8 cellular contexts compared by ENCODE assay signal in genomic region chr18:76518073-76518472, GRCh38. TPM values are rescaled to one million over a fixed set of nuclear protein-coding genes. Genes with fewer than 3 reads are reported as not detected.
DNase-seq lines count a peak whose midpoint lies in the region; ATAC-seq, FAIRE-seq and TF ChIP-seq lines count a peak whose summit lies in the region.

No MANE protein-coding gene starts in this region.

- intact Hi-C loops in dendritic cell treated with granulocyte-macrophage colony-stimulating factor and Interleukin-4, amounts not matched to agents 40 ng/mL and 50 ng/mL, for 4 days (cut with micrococcal nuclease), result no loop called here
- intact Hi-C loops in Calu3 (cut with micrococcal nuclease; ENCODE audit: unreplicated experiment), result no loop called here

- no peak for ATAC-seq in GM19035 (IDR thresholded peaks at IDR 0.05; ENCODE audit: unreplicated experiment)

- H3K79me2 ChIP-seq in neural cell (replicated peaks; ENCODE audit: insufficient read depth, low read length) (no peaks in the 10 kb centered on the region), MM.1S (ENCODE audit: low read length) (no peaks in the 10 kb centered on the region)

- H3K27me3 ChIP-seq in neural cell (ENCODE audit: insufficient read depth, low read depth, low read length) (peaks cover 7% of the 10 kb centered on the region), small intestine (ENCODE audit: control insufficient read depth in 2 of 2, insufficient read depth in 2 of 2, low read length in 2 of 2) (no peaks in the 10 kb centered on the region), MM.1S (replicated peaks; ENCODE audit: insufficient read depth, low read length) (no peaks in the 10 kb centered on the region)

- peaks cover 27% of the 10 kb centered on the region for H3K4me1 Mint-ChIP-seq in dendritic cell treated with granulocyte-macrophage colony-stimulating factor and Interleukin-4, amounts not matched to agents 40 ng/mL and 50 ng/mL, for 4 days (ENCODE audit: low read depth)
- H3K4me1 Mint-ChIP-seq in Calu3 (ENCODE audit: low read depth, unreplicated experiment), result no peaks in the 10 kb centered on the region

- TF ChIP-seq EP300 in neural cell (conservative IDR thresholded peaks at IDR 0.05; ENCODE audit: poor library complexity, severe bottlenecking), result no peak

- H3K4me1 ChIP-seq in small intestine (ENCODE audit: control insufficient read depth in 2 of 2, insufficient read depth in 1 of 2, low read depth in 1 of 2, low read length in 1 of 2) (no peaks in the 10 kb centered on the region), MM.1S (ENCODE audit: low read length) (no peaks in the 10 kb centered on the region)

- no peak for TF ChIP-seq CTCF in NB4 (IDR thresholded peaks at IDR 0.05; ENCODE audit: low read depth, low read length)
- no peak for TF ChIP-seq CTCF in neural cell (IDR thresholded peaks at IDR 0.05; ENCODE audit: poor library complexity, severe bottlenecking)
- no peak for TF ChIP-seq CTCF in MM.1S (IDR thresholded peaks at IDR 0.05; ENCODE audit: low read length)
- TF ChIP-seq CTCF in Calu3 (IDR thresholded peaks at IDR 0.05; ENCODE audit: unreplicated experiment), result no peak

- CTCF ChIA-PET in Calu3 (lab: Charles Lee), result no interaction called here

- H3K4me2 ChIP-seq in neural cell (ENCODE audit: low read length) (no peak overlapping the region), MM.1S (ENCODE audit: low read depth, low read length) (no peak overlapping the region)

- H3K36me3 ChIP-seq in neural cell (ENCODE audit: insufficient read depth, low read length) (no peaks in the 10 kb centered on the region), small intestine (ENCODE audit: control insufficient read depth in 2 of 2, insufficient read depth in 2 of 2, low read length in 2 of 2) (no peaks in the 10 kb centered on the region), MM.1S (replicated peaks; ENCODE audit: insufficient read depth, low read length) (no peaks in the 10 kb centered on the region)

- H4K20me1 ChIP-seq in neural cell (ENCODE audit: insufficient read depth) (no peaks in the 10 kb centered on the region), MM.1S (ENCODE audit: insufficient read depth, low read length) (no peaks in the 10 kb centered on the region)

- no TSS peak for BruUV-seq in Calu3 (replicated peaks; lab: Mats Ljungman, UMichigan)

- H3F3A ChIP-seq in neural cell (ENCODE audit: insufficient read depth, low read length, poor library complexity, severe bottlenecking) (no peaks in the 10 kb centered on the region), MM.1S (ENCODE audit: insufficient read depth, low read length) (no peaks in the 10 kb centered on the region)

- no peaks in the 10 kb centered on the region for H3K27me3 Mint-ChIP-seq in dendritic cell treated with granulocyte-macrophage colony-stimulating factor and Interleukin-4, amounts not matched to agents 40 ng/mL and 50 ng/mL, for 4 days
- H3K27me3 Mint-ChIP-seq in Calu3 (ENCODE audit: unreplicated experiment), result no peaks in the 10 kb centered on the region

- peak overlapping the region; percentile 77 for H3K4me3 Mint-ChIP-seq in dendritic cell treated with granulocyte-macrophage colony-stimulating factor and Interleukin-4, amounts not matched to agents 40 ng/mL and 50 ng/mL, for 4 days
- no peak overlapping the region for H3K4me3 Mint-ChIP-seq in Calu3 (ENCODE audit: low read depth, unreplicated experiment)

- H2AFZ ChIP-seq in neural cell (ENCODE audit: low read depth, low read length) (no peak overlapping the region), MM.1S (ENCODE audit: low read length) (no peak overlapping the region)

- no peaks in the 10 kb centered on the region for H3K9me2 ChIP-seq in neural cell (ENCODE audit: insufficient read depth, low read length)
- H3K9me2 ChIP-seq in MM.1S (replicated peaks; ENCODE audit: insufficient read depth, low read length), result no peaks in the 10 kb centered on the region

- FAIRE-seq in small intestine (lab: Jason Lieb, UNC), result no peak

- peak overlapping the region; percentile 84 for H3K27ac Mint-ChIP-seq in dendritic cell treated with granulocyte-macrophage colony-stimulating factor and Interleukin-4, amounts not matched to agents 40 ng/mL and 50 ng/mL, for 4 days
- no peak overlapping the region for H3K27ac Mint-ChIP-seq in Calu3 (ENCODE audit: unreplicated experiment)

- TF ChIP-seq RAD21 in neural cell (conservative IDR thresholded peaks at IDR 0.05), result no peak

- WGBS in small intestine, 3 donors, result 61 to 73% (median 68%) methylated on average over 5 of the region's 5 CpGs

- H3K36me3 Mint-ChIP-seq in dendritic cell treated with granulocyte-macrophage colony-stimulating factor and Interleukin-4, amounts not matched to agents 40 ng/mL and 50 ng/mL, for 4 days (ENCODE audit: low read depth), result no peaks in the 10 kb centered on the region
- no peaks in the 10 kb centered on the region for H3K36me3 Mint-ChIP-seq in Calu3 (ENCODE audit: insufficient read depth, unreplicated experiment)

- H3K9ac ChIP-seq in neural cell (ENCODE audit: low read length) (no peak overlapping the region), MM.1S (ENCODE audit: low read length) (no peak overlapping the region)

- no peaks in the 10 kb centered on the region for H3K9me3 Mint-ChIP-seq in dendritic cell treated with granulocyte-macrophage colony-stimulating factor and Interleukin-4, amounts not matched to agents 40 ng/mL and 50 ng/mL, for 4 days
- H3K9me3 Mint-ChIP-seq in Calu3 (ENCODE audit: low read depth, unreplicated experiment), result no peaks in the 10 kb centered on the region

- peak overlapping the region; percentile 9 for H3K4me3 ChIP-seq in NB4 (ENCODE audit: low read depth, low read length)
- H3K4me3 ChIP-seq in neural cell (ENCODE audit: low read length), result peak overlapping the region; percentile 45
- no peak overlapping the region for H3K4me3 ChIP-seq in small intestine (ENCODE audit: low read depth in 1 of 2, low read length in 2 of 2)
- H3K4me3 ChIP-seq in MM.1S (ENCODE audit: low read length), result no peak overlapping the region

- DNase-seq in DMS153 (lab: John Stamatoyannopoulos, UW), result peak; percentile 49
- no peak for DNase-seq in NB4 (ENCODE audit: low read depth)
- DNase-seq in small intestine, result no peak
- DNase-seq in MM.1S, result no peak
- DNase-seq in Calu3, result no peak

- no peak overlapping the region for H3K27ac ChIP-seq in neural cell (ENCODE audit: low read length)
- H3K27ac ChIP-seq in small intestine (ENCODE audit: low read depth in 1 of 2, low read length in 1 of 2), result peak overlapping the region in 1 of 2 donors; percentile 74
- no peak overlapping the region for H3K27ac ChIP-seq in MM.1S (ENCODE audit: low read length)

- no peaks in the 10 kb centered on the region for H3K9me3 ChIP-seq in neural cell (ENCODE audit: low read length)
- no peaks in the 10 kb centered on the region for H3K9me3 ChIP-seq in small intestine (ENCODE audit: control insufficient read depth, low read depth)
- H3K9me3 ChIP-seq in MM.1S (replicated peaks; ENCODE audit: insufficient read depth, low read length), result no peaks in the 10 kb centered on the region

- TF ChIP-seq POLR2A in NB4 (IDR thresholded peaks at IDR 0.05; ENCODE audit: extremely low read depth, insufficient read length), result no peak

TF ChIP-seq in neural cell, 6 proteins besides CTCF, POLR2A, EP300 and RAD21:
- TF ChIP-seq EZH2 (IDR thresholded peaks at IDR 0.05; ENCODE audit: borderline replicate concordance, insufficient read depth, low read length, poor library complexity, severe bottlenecking) (no peak), SMC3 (conservative IDR thresholded peaks at IDR 0.05; ENCODE audit: poor library complexity) (no peak), MXI1 (conservative IDR thresholded peaks at IDR 0.05; ENCODE audit: poor library complexity, severe bottlenecking) (no peak), TAF1 (IDR thresholded peaks at IDR 0.05; ENCODE audit: low read depth) (no peak), REST (IDR thresholded peaks at IDR 0.05; ENCODE audit: borderline replicate concordance) (no peak), POLR2AphosphoS5 (IDR thresholded peaks at IDR 0.05) (no peak)

RNA-seq across cellular contexts. Expression of gene ZNF516, which starts 23.0 kb away (rescaled TPM):
- polyA plus RNA-seq in neural cell (8.3 and 11.5 TPM in 2 replicates), small intestine (1 to 10 TPM; 4.6 to 6.9 (median 6.1) TPM)
- polyA minus RNA-seq in neural cell, result 33.2 and 39.4 TPM in 2 replicates
- total RNA-seq in Calu3 (2022), result 41.6 and 44.2 TPM in 2 replicates

Comparison
In these comparisons a context has a peak if more than half of its experiments do, and no peak if none do; other contexts are left out.
1. H3K4me3 ChIP-seq: peak in NB4 (single experiment) and neural cell (single experiment); none in small intestine (0 of 2) and MM.1S (single experiment).